Comparison of ENCODE assay signal across 7 cellular contexts in genomic region chr13:31097911-31098434, GRCh38.
A peak's percentile ranks its signal among the peaks of the same experiment; 100 is the strongest.
DNase-seq lines count a peak whose midpoint lies in the region; ATAC-seq and TF ChIP-seq lines count a peak whose summit lies in the region.
"Not testable (repeated sequence)": the region's sequence is repeated elsewhere in the genome, so short reads cannot be mapped to it uniquely, and the experiment has no call there.

No MANE protein-coding gene starts in this region.

- not testable (repeated sequence) for H3K9me3 ChIP-seq in endodermal cell (ENCODE audit: control insufficient read depth, low read length); mucosa of descending colon; trophoblast cell (ENCODE audit: insufficient read depth, low read depth, low read length)

- H3K27ac ChIP-seq in GM23338 (ENCODE audit: low read depth); endodermal cell (ENCODE audit: low read depth, low read length); mesendoderm (ENCODE audit: low read depth, low read length); trophoblast cell (ENCODE audit: low read depth, low read length): not testable (repeated sequence)

- H3K9ac ChIP-seq in endodermal cell (ENCODE audit: extremely low read depth, low read length, poor library complexity, severe bottlenecking); mesendoderm (ENCODE audit: low read length); trophoblast cell (ENCODE audit: low read length): not testable (repeated sequence)

- not testable (repeated sequence) for H4K20me1 ChIP-seq in GM23338 (replicated peaks; ENCODE audit: insufficient read depth)

- H3K9me3 Mint-ChIP-seq in GM23338, endodermal cell: not testable (repeated sequence)

- not testable (repeated sequence) for H3K27me3 ChIP-seq in GM23338 (ENCODE audit: insufficient read depth); endodermal cell (ENCODE audit: control insufficient read depth, insufficient read depth, low read length, poor library complexity, severe bottlenecking); mesendoderm (ENCODE audit: insufficient read depth, low read length, poor library complexity); trophoblast cell (ENCODE audit: insufficient read depth, low read length)

- not testable (repeated sequence) for H3K4me3 ChIP-seq in GM23338; endodermal cell (ENCODE audit: low read length); mesendoderm (ENCODE audit: low read length); mucosa of descending colon; trophoblast cell (ENCODE audit: low read depth, low read length)

- not testable (repeated sequence) for H3K27ac Mint-ChIP-seq in GM23338
- peak overlapping the region; percentile 42 for H3K27ac Mint-ChIP-seq in endodermal cell

- H3K18ac ChIP-seq in mesendoderm (ENCODE audit: low read length); trophoblast cell (ENCODE audit: low read length): not testable (repeated sequence)

- H3K36me3 ChIP-seq in GM23338 (ENCODE audit: insufficient read depth); endodermal cell (ENCODE audit: control insufficient read depth, insufficient read depth, low read length); mesendoderm (ENCODE audit: control insufficient read depth, insufficient read depth, low read length); mucosa of descending colon (ENCODE audit: low read depth); trophoblast cell (ENCODE audit: control insufficient read depth in 1 of 2, insufficient read depth in 2 of 2, low read length in 2 of 2): not testable (repeated sequence)

- 0 out of 2 replicates have a peak overlapping the region, but pooled peaks have one; percentile 31 for H3K4me2 ChIP-seq in GM23338
- not testable (repeated sequence) for H3K4me2 ChIP-seq in mesendoderm (ENCODE audit: low read length); trophoblast cell (ENCODE audit: low read length)

- peaks cover 25% of the 10 kb centered on the region for H3K4me1 Mint-ChIP-seq in GM23338
- peaks cover 28% of the 10 kb centered on the region for H3K4me1 Mint-ChIP-seq in endodermal cell

- 25 to 40% methylated on average over 1 to 3 of the region's 3 CpGs for WGBS in endodermal cell (ENCODE audit: insufficient coverage in 1 of 2, insufficient read length in 1 of 2), 2 experiments
- no CpG with 5 or more reads among the region's 3 CpGs for WGBS in mesendoderm (ENCODE audit: extremely low coverage, insufficient coverage, low lambda C conversion rate)
- WGBS in trophoblast cell (ENCODE audit: extremely low coverage, insufficient coverage, insufficient read length), result no CpG with 5 or more reads among the region's 3 CpGs

- H3K79me1 ChIP-seq in mesendoderm (ENCODE audit: low read length); trophoblast cell (ENCODE audit: low read length): not testable (repeated sequence)

- not testable (repeated sequence) for H4K8ac ChIP-seq in mesendoderm (ENCODE audit: low read depth, low read length); trophoblast cell (ENCODE audit: low read depth, low read length)

- H3K56ac ChIP-seq in mesendoderm (ENCODE audit: low read length), result not testable (repeated sequence)

- H2AFZ ChIP-seq in GM23338, result peak overlapping the region; percentile 23; the same call in 1 of the 2 replicates
- not testable (repeated sequence) for H2AFZ ChIP-seq in trophoblast cell (ENCODE audit: insufficient read depth, low read length, poor library complexity)

- not testable (repeated sequence) for DNase-seq in GM23338 (ENCODE audit: low spot score); left colon; mucosa of descending colon
- DNase-seq in endodermal cell (peak; percentile 53), islet precursor cell (peak; percentile 37), mesendoderm (peak; percentile 79), trophoblast cell (peak; percentile 35 to 58)

- intact Hi-C loops in left colon (cut with DNase I, micrococcal nuclease); mucosa of descending colon (cut with DNase I, micrococcal nuclease): not testable (repeated sequence)

- not testable (repeated sequence) for H4K5ac ChIP-seq in mesendoderm (ENCODE audit: low read length)

- not testable (repeated sequence) for H3F3A ChIP-seq in GM23338 (replicated peaks; ENCODE audit: low read depth)

- TF ChIP-seq CTCF in GM23338 (conservative IDR thresholded peaks at IDR 0.05; ENCODE audit: low read depth in 2 of 2); endodermal cell (conservative IDR thresholded peaks at IDR 0.05); mucosa of descending colon (IDR thresholded peaks at IDR 0.05): not testable (repeated sequence)

- not testable (repeated sequence) for ATAC-seq in GM23338
- peak; percentile 60 for ATAC-seq in left colon
- ATAC-seq in mucosa of descending colon, result peak; percentile 39

- not testable (repeated sequence) for H3K14ac ChIP-seq in trophoblast cell (ENCODE audit: low read length)

- H2BK12ac ChIP-seq in trophoblast cell (ENCODE audit: low read length), result peak overlapping the region; percentile 27

- H3K4me1 ChIP-seq in GM23338 (ENCODE audit: insufficient read depth) (peaks cover 11% of the 10 kb centered on the region), endodermal cell (ENCODE audit: control insufficient read depth, insufficient read depth, low read length) (peaks cover 10% of the 10 kb centered on the region), mesendoderm (ENCODE audit: control insufficient read depth, low read depth, low read length) (peaks cover 14% of the 10 kb centered on the region), trophoblast cell (ENCODE audit: control insufficient read depth in 1 of 2, insufficient read depth in 2 of 2, low read length in 2 of 2) (peaks cover 11 to 15% of the 10 kb centered on the region in 2 experiments)
- H3K4me1 ChIP-seq in mucosa of descending colon (ENCODE audit: low read depth), result not testable (repeated sequence)

- peaks cover 11% of the 10 kb centered on the region for H3K27me3 Mint-ChIP-seq in GM23338 (ENCODE audit: insufficient read depth, low read depth, poor library complexity)
- H3K27me3 Mint-ChIP-seq in endodermal cell (ENCODE audit: insufficient read depth), result not testable (repeated sequence)

- not testable (repeated sequence) for H3K4me3 Mint-ChIP-seq in GM23338, endodermal cell

- H3K23ac ChIP-seq in mesendoderm (ENCODE audit: low read length); trophoblast cell (ENCODE audit: low read length): not testable (repeated sequence)

- H3K79me2 ChIP-seq in GM23338 (replicated peaks; ENCODE audit: insufficient read depth); mesendoderm (ENCODE audit: control insufficient read depth, insufficient read depth, low read length); trophoblast cell (ENCODE audit: control insufficient read depth, insufficient read depth, low read length, poor library complexity): not testable (repeated sequence)

- H2BK120ac ChIP-seq in mesendoderm (ENCODE audit: low read depth, low read length); trophoblast cell (ENCODE audit: insufficient read depth, low read length, poor library complexity): not testable (repeated sequence)

- H3K4ac ChIP-seq in mesendoderm (ENCODE audit: low read depth, low read length); trophoblast cell (ENCODE audit: low read depth, low read length): not testable (repeated sequence)

- not testable (repeated sequence) for H3K36me3 Mint-ChIP-seq in GM23338 (ENCODE audit: low read depth); endodermal cell (ENCODE audit: low read depth)

- not testable (repeated sequence) for H4K12ac ChIP-seq in trophoblast cell (ENCODE audit: low read depth, low read length)

- not testable (repeated sequence) for H2BK5ac ChIP-seq in mesendoderm (ENCODE audit: low read length)
- H2BK5ac ChIP-seq in trophoblast cell (ENCODE audit: low read depth, low read length, poor library complexity), result peak overlapping the region; percentile 28

- H2BK15ac ChIP-seq in mesendoderm (replicated peaks; ENCODE audit: low read depth), result not testable (repeated sequence)

- not testable (repeated sequence) for H2AK5ac ChIP-seq in mesendoderm (ENCODE audit: low read length); trophoblast cell (ENCODE audit: low read length)

- H4K91ac ChIP-seq in trophoblast cell (ENCODE audit: low read depth, low read length), result not testable (repeated sequence)

- H3K9me2 ChIP-seq in GM23338 (ENCODE audit: insufficient read depth), result not testable (repeated sequence)
